24 cellular contexts compared by ENCODE assay signal in the genomic region with DNA sequence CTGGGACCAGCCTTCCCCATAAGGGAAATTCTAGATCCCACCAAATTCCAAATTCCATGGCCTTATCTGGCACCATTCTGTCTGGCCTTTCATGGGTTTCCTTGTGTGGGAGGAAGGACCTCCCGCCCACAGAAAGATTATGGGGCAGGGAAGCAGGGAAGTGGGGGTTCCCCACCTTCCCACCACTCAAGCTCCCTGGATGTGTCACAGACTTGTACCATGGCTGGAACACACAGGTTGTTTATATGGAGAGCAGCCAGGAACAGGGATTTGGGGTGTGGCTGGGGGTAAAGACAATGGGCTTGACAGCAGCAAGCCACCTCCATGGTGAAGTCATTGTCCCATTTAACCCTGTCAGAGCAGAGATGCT. TPM values are rescaled to one million over a fixed set of nuclear protein-coding genes. Genes with fewer than 3 reads are reported as not detected.
DNase-seq lines count a peak whose midpoint lies in the region; ATAC-seq and TF ChIP-seq lines count a peak whose summit lies in the region.
"Had no signal": no experiment of that assay in that cellular context is flagged by ENCODE, and none has a peak within 500 bp of the region (broad histone marks: within the 10 kb centered on the region; RNA-seq: fewer than 3 reads in every experiment).

No MANE protein-coding gene starts in this region.

- WGBS in upper lobe of left lung, 2 donors, result 67 to 86% methylated on average over 1 of the region's 1 CpG

- no peaks in the 10 kb centered on the region for H3K9me3 Mint-ChIP-seq in nephron progenitor cell
- H3K9me3 Mint-ChIP-seq: activated naive CD4-positive, alpha-beta T cell treated with anti-CD3 and anti-CD28 coated beads, Interleukin-2, amount 50 U/mL, for 72 hours; activated T-helper 2 cell treated with anti-CD3 and anti-CD28 coated beads, Interferon-gamma antibody, Interleukin-2, Interleukin-4, amounts not matched to agents 10 μg/mL and 5 μg/mL and 100 μg/mL, durations not matched to agents 14 hours and 24 hours and 36 hours; natural killer cell treated with Interleukin-12 subunit alpha and Interleukin-12 subunit beta and Interleukin-15 and Interleukin-18, amount 100 ng/mL, for 72 hours; WTC11 had no signal

- peaks cover 83% of the 10 kb centered on the region for H3K4me1 Mint-ChIP-seq in nephron progenitor cell
- H3K4me1 Mint-ChIP-seq: B cell had no signal

- peaks cover 8% of the 10 kb centered on the region for H3K36me3 Mint-ChIP-seq in nephron progenitor cell (ENCODE audit: low read depth)
- H3K36me3 Mint-ChIP-seq: activated naive CD4-positive, alpha-beta T cell treated with anti-CD3 and anti-CD28 coated beads, Interleukin-2, amount 50 U/mL, for 72 hours; natural killer cell treated with Interleukin-12 subunit alpha and Interleukin-12 subunit beta and Interleukin-15 and Interleukin-18, amount 100 ng/mL, for 72 hours had no signal

- H3K27me3 Mint-ChIP-seq in nephron progenitor cell (ENCODE audit: low read depth, poor library complexity), result no peaks in the 10 kb centered on the region

- intact Hi-C loops in left ventricle myocardium inferior (cut with micrococcal nuclease), result no loop called here
- intact Hi-C loops in dorsolateral prefrontal cortex (cut with DNase I), result loop anchor here in 1 of 2 donors (2.0 kb wide), 1 partner anchor 14 kb away; no protein-coding TSS in a partner anchor
- intact Hi-C loops in sciatic nerve (cut with DNase I), result no loop called here

- peaks cover 74% of the 10 kb centered on the region for H3K4me1 ChIP-seq in left ventricle myocardium inferior
- peaks cover 0 to 68% of the 10 kb centered on the region in 2 donors for H3K4me1 ChIP-seq in right atrium auricular region
- peaks cover 45 to 69% (median 60%) of the 10 kb centered on the region in 4 donors for H3K4me1 ChIP-seq in upper lobe of left lung
- H3K4me1 ChIP-seq: A549 had no signal

- no peak for TF ChIP-seq CTCF in left ventricle myocardium inferior (IDR thresholded peaks at IDR 0.05; ENCODE audit: borderline replicate concordance)
- TF ChIP-seq CTCF in right atrium auricular region (IDR thresholded peaks at IDR 0.05), result no peak
- TF ChIP-seq CTCF in dorsolateral prefrontal cortex (IDR thresholded peaks at IDR 0.05 in 54 of 56, conservative IDR thresholded peaks at IDR 0.05 in 2 of 56; ENCODE audit: low read depth in 1 of 56, partially characterized antibody in 56 of 56), result no peak
- no peak for TF ChIP-seq CTCF in nephron progenitor cell (IDR thresholded peaks at IDR 0.05)
- TF ChIP-seq CTCF in upper lobe of left lung (IDR thresholded peaks at IDR 0.05), result no peak

- H3K4me3 Mint-ChIP-seq in nephron progenitor cell, result no peak overlapping the region
- H3K4me3 Mint-ChIP-seq: B cell; natural killer cell treated with Interleukin-12 subunit alpha and Interleukin-12 subunit beta and Interleukin-15 and Interleukin-18, amount 100 ng/mL, for 72 hours; WTC11 had no signal

- H3K4me3 ChIP-seq in left ventricle myocardium inferior (no peak overlapping the region), right atrium auricular region (no peak overlapping the region), dorsolateral prefrontal cortex (no peak overlapping the region), upper lobe of left lung (no peak overlapping the region)
- H3K4me3 ChIP-seq: A549, coronary artery, left lung, sigmoid colon had no signal

- no peak for DNase-seq in left ventricle myocardium inferior
- no peak for DNase-seq in right atrium auricular region (ENCODE audit: low spot score)
- no peak for DNase-seq in dorsolateral prefrontal cortex
- DNase-seq in nephron progenitor cell, result no peak
- no peak for DNase-seq in upper lobe of left lung
- no peak for DNase-seq in sciatic nerve (ENCODE audit: low spot score)
- no peak for DNase-seq in SW 1271 (lab: John Stamatoyannopoulos, UW)
- DNase-seq: activated CD4-positive, alpha-beta T cell treated with anti-CD3 and anti-CD28 coated beads, Interleukin-2, amount 50 U/mL, for 1 hour; left lung; midbrain; NCI-H1092; NCI-H2029 treated with DMSO at 0.1 percent for 48 hours; NCI-H82; T1000 had no signal

- no peaks in the 10 kb centered on the region for H3K27me3 ChIP-seq in left ventricle myocardium inferior (ENCODE audit: low read depth)
- no peaks in the 10 kb centered on the region for H3K27me3 ChIP-seq in right atrium auricular region
- no peaks in the 10 kb centered on the region for H3K27me3 ChIP-seq in dorsolateral prefrontal cortex
- H3K27me3 ChIP-seq in upper lobe of left lung, result no peaks in the 10 kb centered on the region
- H3K27me3 ChIP-seq: left lung, sigmoid colon had no signal

- peak overlapping the region; percentile 25 for H3K27ac Mint-ChIP-seq in nephron progenitor cell
- H3K27ac Mint-ChIP-seq: activated naive CD4-positive, alpha-beta T cell treated with anti-CD3 and anti-CD28 coated beads, Interleukin-2, amount 50 U/mL, for 72 hours; activated T-helper 2 cell treated with anti-CD3 and anti-CD28 coated beads, Interferon-gamma antibody, Interleukin-2, Interleukin-4, amounts not matched to agents 10 μg/mL and 5 μg/mL and 100 μg/mL, durations not matched to agents 14 hours and 24 hours and 36 hours; B cell; natural killer cell treated with Interleukin-12 subunit alpha and Interleukin-12 subunit beta and Interleukin-15 and Interleukin-18, amount 100 ng/mL, for 72 hours; WTC11 had no signal

- no peaks in the 10 kb centered on the region for H3K9me3 ChIP-seq in left ventricle myocardium inferior (replicated peaks)
- no peaks in the 10 kb centered on the region for H3K9me3 ChIP-seq in right atrium auricular region
- H3K9me3 ChIP-seq in upper lobe of left lung, result no peaks in the 10 kb centered on the region
- H3K9me3 ChIP-seq: A549, left lung, sigmoid colon had no signal

- H3K27ac ChIP-seq in left ventricle myocardium inferior (replicated peaks), result peak overlapping the region; percentile 31
- H3K27ac ChIP-seq in right atrium auricular region, result peak overlapping the region in 1 of 2 donors; percentile 70
- H3K27ac ChIP-seq in dorsolateral prefrontal cortex, result peak overlapping the region in 58 of 59 donors; percentile 78 to 100 (median 98)
- H3K27ac ChIP-seq in upper lobe of left lung, result peak overlapping the region; percentile 4 to 60 (median 36)
- H3K27ac ChIP-seq: A549, left lung, parathyroid adenoma, sigmoid colon had no signal

- H3K36me3 ChIP-seq in left ventricle myocardium inferior, result no peaks in the 10 kb centered on the region
- no peaks in the 10 kb centered on the region for H3K36me3 ChIP-seq in right atrium auricular region
- H3K36me3 ChIP-seq in upper lobe of left lung, result no peaks in the 10 kb centered on the region
- H3K36me3 ChIP-seq: left lung, sigmoid colon had no signal

- no peak for TF ChIP-seq POLR2A in upper lobe of left lung (IDR thresholded peaks at IDR 0.05)

- TF ChIP-seq EP300 in upper lobe of left lung (IDR thresholded peaks at IDR 0.05), result peak in 2 of 4 donors; percentile 49 to 77

- ATAC-seq in upper lobe of left lung (ENCODE audit: low FRiP score in 2 of 2), result no peak
- no peak for ATAC-seq in sciatic nerve
- no peak for ATAC-seq in GM21576 (IDR thresholded peaks at IDR 0.05; ENCODE audit: unreplicated experiment)
- ATAC-seq: A549; activated naive CD4-positive, alpha-beta T cell treated with anti-CD3 and anti-CD28 coated beads, Interleukin-2, amount 50 U/mL, for 72 hours; left lung; natural killer cell treated with Interleukin-12 subunit alpha and Interleukin-12 subunit beta and Interleukin-15 and Interleukin-18, amount 100 ng/mL, for 72 hours; WTC11 had no signal

RNA-seq across cellular contexts. Expression of a gene that starts 18.3 kb away (rescaled TPM):
- total RNA-seq in left ventricle myocardium inferior (15.6 TPM), right atrium auricular region (10 to 100 TPM; 10.9 to 29.2 TPM), dorsolateral prefrontal cortex (10 to 100 TPM; 12.3 to 77.7 (median 23.7) TPM), upper lobe of left lung (10 to 100 TPM in 4 of 6 donors, 1 to 10 TPM in 2; 8.4 to 27.7 (median 20.5) TPM), sciatic nerve (4.1 TPM)
- total RNA-seq: activated naive CD4-positive, alpha-beta T cell treated with anti-CD3 and anti-CD28 coated beads, Interleukin-2, amount 50 U/mL, for 72 hours; activated T-helper 2 cell treated with anti-CD3 and anti-CD28 coated beads, Interferon-gamma antibody, Interleukin-2, Interleukin-4, amounts not matched to agents 10 μg/mL and 5 μg/mL and 100 μg/mL, durations not matched to agents 14 hours and 24 hours and 36 hours; B cell had no signal
